ENCODE assay signal across 24 cellular contexts in genomic region chr2:7704296-7704865, GRCh38.
DNase-seq lines count a peak whose midpoint lies in the region; ATAC-seq and TF ChIP-seq lines count a peak whose summit lies in the region.
"Had no signal": no experiment of that assay in that cellular context is flagged by ENCODE, and none has a peak within 500 bp of the region (broad histone marks: within the 10 kb centered on the region; RNA-seq: fewer than 3 reads in every experiment).

No MANE protein-coding gene starts in this region.

- CTCF ChIA-PET in CD4-positive, alpha-beta T cell (lab: Charles Lee), result interaction anchor here (1.1 kb wide), 1 partner anchor 9 kb away, joined by 3 read pairs; no protein-coding TSS in a partner anchor
- CTCF ChIA-PET in OCI-LY7 (lab: Charles Lee; ENCODE audit: unreplicated experiment), result no interaction called here

- no peaks in the 10 kb centered on the region for H3K9me3 ChIP-seq in CD4-positive, alpha-beta T cell (ENCODE audit: control insufficient read depth, low read length)
- H3K9me3 ChIP-seq in GM23248 (ENCODE audit: low read depth) (no peaks in the 10 kb centered on the region), OCI-LY7 (ENCODE audit: low read length) (no peaks in the 10 kb centered on the region)
- H3K9me3 ChIP-seq: breast epithelium, pancreas, Peyer's patch had no signal

- intact Hi-C loops in CD4-positive, alpha-beta T cell (cut with DNase I, micrococcal nuclease), result no loop called here
- intact Hi-C loops in OCI-LY7 (cut with micrococcal nuclease; ENCODE audit: unreplicated experiment), result no loop called here

- H3K27me3 Mint-ChIP-seq in CD4-positive, alpha-beta T cell, result no peaks in the 10 kb centered on the region

- peaks cover 31% of the 10 kb centered on the region for H3K4me1 ChIP-seq in GM23248 (ENCODE audit: insufficient read depth)
- peaks cover 33% of the 10 kb centered on the region for H3K4me1 ChIP-seq in OCI-LY7 (ENCODE audit: insufficient read depth, low read length, poor library complexity, severe bottlenecking)
- H3K4me1 ChIP-seq: breast epithelium, pancreas, Peyer's patch had no signal

- H3K4me1 Mint-ChIP-seq in CD4-positive, alpha-beta T cell (ENCODE audit: low read depth), result peaks cover 5% of the 10 kb centered on the region
- H3K4me1 Mint-ChIP-seq: CD14-positive monocyte had no signal

- no peaks in the 10 kb centered on the region for H3K27me3 ChIP-seq in CD4-positive, alpha-beta T cell (ENCODE audit: control insufficient read depth, insufficient read depth, low read length)
- H3K27me3 ChIP-seq in GM23248 (replicated peaks; ENCODE audit: insufficient read depth), result no peaks in the 10 kb centered on the region
- H3K27me3 ChIP-seq: breast epithelium, pancreas, Peyer's patch had no signal

- no peak overlapping the region for H3K27ac Mint-ChIP-seq in CD4-positive, alpha-beta T cell
- H3K27ac Mint-ChIP-seq: activated CD4-positive, alpha-beta memory T cell treated with anti-CD3 and anti-CD28 coated beads, Interleukin-2, amount 10 ng/mL, durations not matched to agents 7 days and 5 days; activated naive CD4-positive, alpha-beta T cell treated with anti-CD3 and anti-CD28 coated beads for 36 hours; CD14-positive monocyte; stimulated activated memory B cell treated with anti-CD40 and anti-IgM and Interleukin-4, amounts not matched to agents 10 μg/mL and 1 μg/mL and 100 μg/mL, for 72 hours had no signal

- no peak overlapping the region for H3K4me3 ChIP-seq in GM23248
- H3K4me3 ChIP-seq in OCI-LY7 (ENCODE audit: low read depth, low read length, poor library complexity, severe bottlenecking), result no peak overlapping the region
- no peak overlapping the region for H3K4me3 ChIP-seq in fibroblast of the aortic adventitia (ENCODE audit: low read depth, low read length)
- H3K4me3 ChIP-seq: breast epithelium, pancreas, Peyer's patch had no signal

- no peaks in the 10 kb centered on the region for H3K36me3 Mint-ChIP-seq in CD4-positive, alpha-beta T cell (ENCODE audit: low read depth)
- H3K36me3 Mint-ChIP-seq: CD14-positive monocyte; stimulated activated memory B cell treated with anti-CD40 and anti-IgM and Interleukin-4, amounts not matched to agents 10 μg/mL and 1 μg/mL and 100 μg/mL, for 72 hours had no signal

- no peaks in the 10 kb centered on the region for H4K20me1 ChIP-seq in GM23248 (ENCODE audit: insufficient read depth)
- H4K20me1 ChIP-seq in OCI-LY7 (ENCODE audit: insufficient read depth, low read length), result no peaks in the 10 kb centered on the region

- H2AFZ ChIP-seq in GM23248, result 0 out of 2 replicates have a peak overlapping the region, but pooled peaks have one; percentile 15
- peak overlapping the region; percentile 76; the same call in 1 of the 2 replicates for H2AFZ ChIP-seq in OCI-LY7 (ENCODE audit: low read length)

- no peaks in the 10 kb centered on the region for H3K9me3 Mint-ChIP-seq in CD4-positive, alpha-beta T cell
- H3K9me3 Mint-ChIP-seq: activated naive CD4-positive, alpha-beta T cell treated with anti-CD3 and anti-CD28 coated beads for 36 hours; neural crest cell; stimulated activated memory B cell treated with anti-CD40 and anti-IgM and Interleukin-4, amounts not matched to agents 10 μg/mL and 1 μg/mL and 100 μg/mL, for 72 hours had no signal

- H3K4me2 ChIP-seq in GM23248 (ENCODE audit: unreplicated experiment), result no peak overlapping the region
- H3K4me2 ChIP-seq in OCI-LY7 (ENCODE audit: low read length), result peak overlapping the region; percentile 50

- H3K79me2 ChIP-seq in GM23248 (ENCODE audit: insufficient read depth) (no peaks in the 10 kb centered on the region), OCI-LY7 (ENCODE audit: insufficient read depth, low read depth, low read length) (no peaks in the 10 kb centered on the region)

- H3K4me3 Mint-ChIP-seq in CD4-positive, alpha-beta T cell, result no peak overlapping the region
- H3K4me3 Mint-ChIP-seq: activated CD4-positive, alpha-beta memory T cell treated with anti-CD3 and anti-CD28 coated beads, Interleukin-2, amount 10 ng/mL, durations not matched to agents 7 days and 5 days; activated naive CD4-positive, alpha-beta T cell treated with anti-CD3 and anti-CD28 coated beads for 36 hours; CD14-positive monocyte; neural crest cell; stimulated activated memory B cell treated with anti-CD40 and anti-IgM and Interleukin-4, amounts not matched to agents 10 μg/mL and 1 μg/mL and 100 μg/mL, for 72 hours had no signal

- in situ Hi-C loops in GM23248 (cut with MboI), result no loop called here

- 53 to 54% methylated on average over 6 of the region's 6 CpGs for WGBS in GM23248 (ENCODE audit: low coverage in 1 of 2, low lambda C conversion rate in 2 of 2, missing lambda C conversion rate in 2 of 2), 2 experiments

- TF ChIP-seq CTCF in CD4-positive, alpha-beta T cell (IDR thresholded peaks at IDR 0.05), result no peak
- TF ChIP-seq CTCF in OCI-LY7 (conservative IDR thresholded peaks at IDR 0.05; ENCODE audit: low read length), result no peak
- no peak for TF ChIP-seq CTCF in fibroblast of the aortic adventitia (IDR thresholded peaks at IDR 0.05; ENCODE audit: insufficient read depth, low read length)

- no peak for DNase-seq in CD4-positive, alpha-beta T cell
- peak; percentile 40 for DNase-seq in GM23248
- no peak for DNase-seq in OCI-LY7 (ENCODE audit: low spot score)
- DNase-seq in fibroblast of the aortic adventitia (ENCODE audit: low read depth), result peak; percentile 22
- no peak for DNase-seq in pons (ENCODE audit: low spot score)
- no peak for DNase-seq in globus pallidus (ENCODE audit: low spot score)
- DNase-seq: activated CD4-positive, alpha-beta memory T cell treated with anti-CD3 and anti-CD28 coated beads, Interleukin-2, amount 10 ng/mL, durations not matched to agents 7 days and 5 days; activated CD8-positive, alpha-beta memory T cell treated with anti-CD3 and anti-CD28 coated beads, Interleukin-2, amount 50 U/mL, for 4 hours; activated naive CD4-positive, alpha-beta T cell treated with anti-CD3 and anti-CD28 coated beads for 36 hours; Kasumi-1; left ventricle myocardium superior; MV-4-11; NCI-H2107; NCI-H510A treated with DMSO at 0.1 percent for 48 hours; pancreas; Peyer's patch; retina; SW 1271; trophoblast cell had no signal

- H3K27ac ChIP-seq in CD4-positive, alpha-beta T cell (ENCODE audit: low read depth, low read length), result no peak overlapping the region
- no peak overlapping the region for H3K27ac ChIP-seq in GM23248
- H3K27ac ChIP-seq in OCI-LY7 (ENCODE audit: low read depth, low read length, poor library complexity, severe bottlenecking), result peak overlapping the region; percentile 46
- H3K27ac ChIP-seq: breast epithelium, pancreas, Peyer's patch had no signal

- H3F3A ChIP-seq in GM23248 (ENCODE audit: insufficient read depth), result peaks cover 30% of the 10 kb centered on the region

- no peak overlapping the region for H3K9ac ChIP-seq in GM23248

- peak; percentile 34 for ATAC-seq in CD4-positive, alpha-beta T cell (ENCODE audit: poor library complexity)
- no peak for ATAC-seq in GM18873 (IDR thresholded peaks at IDR 0.05; ENCODE audit: low FRiP score, unreplicated experiment)
- ATAC-seq: pancreas had no signal

- no TSS peak for BruUV-seq in OCI-LY7 (replicated peaks; lab: Mats Ljungman, UMichigan)

- H3K9me2 ChIP-seq in GM23248 (ENCODE audit: insufficient read depth) (no peaks in the 10 kb centered on the region), OCI-LY7 (ENCODE audit: insufficient read depth, low read length) (no peaks in the 10 kb centered on the region)

- POLR2A ChIA-PET in CD4-positive, alpha-beta T cell (lab: Charles Lee), result no interaction called here
- POLR2A ChIA-PET in OCI-LY7 (lab: Charles Lee), result no interaction called here

- H3K36me3 ChIP-seq in GM23248 (ENCODE audit: low read depth) (no peaks in the 10 kb centered on the region), OCI-LY7 (ENCODE audit: insufficient read depth, low read length) (no peaks in the 10 kb centered on the region)
- H3K36me3 ChIP-seq: breast epithelium, pancreas, Peyer's patch had no signal

Comparison
In these comparisons a context has a peak if more than half of its experiments do, and no peak if none do; other contexts are left out.
1. DNase-seq: peak in GM23248 (single experiment) and fibroblast of the aortic adventitia (single experiment); none in CD4-positive, alpha-beta T cell (0 of 10), OCI-LY7 (single experiment), pons (single experiment) and globus pallidus (single experiment).